Comparison of ENCODE assay signal across 12 cellular contexts in the genomic region with DNA sequence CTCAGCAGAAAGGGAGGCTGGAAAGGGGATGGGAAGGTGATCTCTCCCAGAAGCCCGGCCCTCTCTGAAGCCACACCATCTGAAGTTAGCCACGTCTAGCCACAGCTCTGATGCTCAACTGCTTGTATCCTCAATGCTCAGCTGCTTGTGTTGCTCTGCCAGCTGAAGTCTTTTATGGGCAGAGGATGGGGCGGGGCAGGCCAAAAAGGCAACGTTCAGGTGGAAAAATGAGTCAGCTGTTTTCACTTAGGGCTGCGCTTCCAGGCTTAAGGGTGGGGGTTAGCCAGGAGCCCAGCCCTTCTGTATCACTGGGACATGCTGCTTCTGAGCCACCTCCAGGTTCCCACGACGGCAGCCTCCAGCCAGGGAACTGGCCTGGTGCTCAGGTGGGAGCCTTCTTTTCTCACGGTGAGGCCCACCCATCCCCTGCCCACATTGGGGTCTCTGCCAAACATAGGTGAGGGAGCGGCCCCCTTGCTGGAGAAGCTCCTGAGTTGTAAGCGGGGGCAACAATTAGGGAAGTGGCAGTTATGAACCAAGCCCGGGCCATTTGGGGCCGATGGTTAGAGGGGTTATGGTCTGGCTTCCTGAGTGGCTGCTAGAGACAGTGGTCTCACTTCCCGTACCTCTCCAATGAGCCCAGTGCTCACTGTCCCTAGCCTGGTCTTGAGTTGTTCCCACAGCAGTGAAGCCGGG. TPM values are rescaled to one million over a fixed set of nuclear protein-coding genes. Genes with fewer than 3 reads are reported as not detected.
DNase-seq lines count a peak whose midpoint lies in the region; ATAC-seq, FAIRE-seq and TF ChIP-seq lines count a peak whose summit lies in the region.
"Had no signal": no experiment of that assay in that cellular context is flagged by ENCODE, and none has a peak within 500 bp of the region (broad histone marks: within the 10 kb centered on the region; RNA-seq: fewer than 3 reads in every experiment).

No MANE protein-coding gene starts in this region.

- ATAC-seq in omental fat pad (ENCODE audit: low FRiP score), result peak; percentile 18

- no peaks in the 10 kb centered on the region for H4K20me1 ChIP-seq in H1 (replicated peaks in 1 of 2; ENCODE audit: control insufficient read depth in 1 of 2, insufficient read depth in 2 of 2, low read length in 2 of 2)

- DNase-seq in NCI-H526 (lab: John Stamatoyannopoulos, UW), result peak; percentile 87 to 90
- DNase-seq in H1 (ENCODE audit: low read depth in 1 of 2, low spot score in 2 of 2), result no peak
- DNase-seq in omental fat pad (ENCODE audit: low spot score), result no peak
- no peak for DNase-seq in NCI-H2081 treated with DMSO at 0.1 percent for 48 hours (lab: John Stamatoyannopoulos, UW)
- DNase-seq in putamen (ENCODE audit: low spot score), result no peak
- no peak for DNase-seq in COR-L47 (lab: John Stamatoyannopoulos, UW)
- DNase-seq: NCI-H82; stimulated activated naive CD4-positive, alpha-beta T cell had no signal

- no peak overlapping the region for H3K18ac ChIP-seq in H1 (ENCODE audit: extremely low read depth, low read length)

- H3K23me2 ChIP-seq in H1 (ENCODE audit: low read depth, low read length), result no peaks in the 10 kb centered on the region

- H3K27ac ChIP-seq in HEK293 (ENCODE audit: extremely low read depth, low read depth, low read length), result no peak overlapping the region
- H3K27ac ChIP-seq in H1 (ENCODE audit: low read depth, low read length), result no peak overlapping the region
- H3K27ac ChIP-seq: SJSA1 had no signal

- H4K91ac ChIP-seq in H1 (replicated peaks; ENCODE audit: insufficient read length, low read length), result no peak overlapping the region

- H3K36me3 ChIP-seq in HEK293 (ENCODE audit: control insufficient read depth in 2 of 2, insufficient read depth in 1 of 2, low read length in 2 of 2), result no peaks in the 10 kb centered on the region
- H3K36me3 ChIP-seq in H1 (ENCODE audit: control insufficient read depth in 2 of 4, insufficient read depth in 4 of 4, low read length in 3 of 4), result no peaks in the 10 kb centered on the region
- H3K36me3 ChIP-seq: SJSA1 had no signal

- no peak overlapping the region for H3K56ac ChIP-seq in H1 (replicated peaks; ENCODE audit: insufficient read length, low read depth, low read length)

- no peaks in the 10 kb centered on the region for H3K4me1 ChIP-seq in HEK293 (ENCODE audit: control insufficient read depth, insufficient read depth, low read length)
- H3K4me1 ChIP-seq in H1 (replicated peaks in 1 of 4; ENCODE audit: control insufficient read depth in 3 of 4, insufficient read depth in 4 of 4, low read length in 3 of 4), result peaks cover 4 to 8% (median 5%) of the 10 kb centered on the region in 4 experiments; a peak in 6 of 7 replicates
- H3K4me1 ChIP-seq: SJSA1 had no signal

- no peak overlapping the region for H3K14ac ChIP-seq in H1 (ENCODE audit: insufficient read length)

- H4K8ac ChIP-seq in H1 (ENCODE audit: extremely low read depth, insufficient read depth, low read length), result no peak overlapping the region

- no peak overlapping the region for H2BK12ac ChIP-seq in H1 (ENCODE audit: low read depth, low read length)

- FAIRE-seq in H1 (lab: Jason Lieb, UNC), result no peak
- FAIRE-seq: endometrium had no signal

- no peaks in the 10 kb centered on the region for H3K9me3 ChIP-seq in HEK293 (ENCODE audit: control insufficient read depth, insufficient read depth, low read depth, low read length)
- no peaks in the 10 kb centered on the region for H3K9me3 ChIP-seq in H1 (ENCODE audit: insufficient read depth in 2 of 2, low read depth in 1 of 2, low read length in 1 of 2)
- H3K9me3 ChIP-seq: SJSA1 had no signal

- H2AK5ac ChIP-seq in H1 (ENCODE audit: low read depth, low read length), result peak overlapping the region; percentile 13; the same call in 1 of the 2 replicates

- WGBS in H1 (ENCODE audit: extremely low coverage in 1 of 2, insufficient coverage in 1 of 2, insufficient read length in 1 of 2, insufficient replicate concordance in 2 of 2, low coverage in 1 of 2, low lambda C conversion rate in 2 of 2, missing lambda C conversion rate in 1 of 2), 2 experiments, result 89% methylated on average over 14 of the region's 14 CpGs; no CpG with 5 or more reads in 1 of the 2 experiments

- no peaks in the 10 kb centered on the region for H3K79me2 ChIP-seq in H1 (ENCODE audit: control insufficient read depth in 1 of 2, insufficient read depth in 2 of 2, low read length in 2 of 2)

- CTCF ChIA-PET in HEK293 (lab: Yijun Ruan, JAX), result interaction anchor here (0.5 to 1.8 kb wide), 2 partner anchors 8 to 1096 kb away, joined by 4 to 10 read pairs; no protein-coding TSS in a partner anchor
- CTCF ChIA-PET in H1 (lab: Charles Lee; ENCODE audit: partially characterized antibody), result interaction anchor here (0.6 to 9.4 kb wide), 5 partner anchors 7 to 177 kb away, joined by 3 to 64 read pairs (median 3); a partner anchor contains a TSS

- no peaks in the 10 kb centered on the region for H3K79me1 ChIP-seq in H1 (ENCODE audit: low read depth, low read length)

- H2AFZ ChIP-seq in H1 (ENCODE audit: low read length), result no peak overlapping the region

- H3K27me3 ChIP-seq in H1 (replicated peaks in 1 of 4; ENCODE audit: control insufficient read depth in 3 of 4, extremely low read depth in 1 of 4, insufficient read depth in 3 of 4, low read length in 3 of 4), result no peaks in the 10 kb centered on the region

- TF ChIP-seq EP300 in H1 (IDR thresholded peaks at IDR 0.05; ENCODE audit: borderline replicate concordance in 1 of 2, low read depth in 2 of 2, low read length in 2 of 2), result no peak

- H3K9ac ChIP-seq in H1 (replicated peaks in 1 of 4; ENCODE audit: extremely low read depth in 1 of 4, low read depth in 3 of 4, low read length in 3 of 4), result no peak overlapping the region

- no peak for TF ChIP-seq RAD21 in H1 (IDR thresholded peaks at IDR 0.05 in 1 of 2, conservative IDR thresholded peaks at IDR 0.05 in 1 of 2; ENCODE audit: low read depth in 2 of 2, low read length in 2 of 2)

- H4K5ac ChIP-seq in H1 (ENCODE audit: insufficient read length, low read depth, low read length), result no peak overlapping the region

- TF ChIP-seq POLR2A in H1 (IDR thresholded peaks at IDR 0.05; ENCODE audit: control extremely low read depth in 1 of 2, low read depth in 2 of 2, low read length in 2 of 2), result no peak

- POLR2A ChIA-PET in HEK293 (lab: Yijun Ruan, JAX), result no interaction called here
- POLR2A ChIA-PET in H1 (lab: Charles Lee; ENCODE audit: partially characterized antibody), result interaction anchor here (0.8 kb wide), 1 partner anchor 53 kb away, joined by 3 read pairs; a partner anchor contains a TSS

- H3K4ac ChIP-seq in H1 (replicated peaks; ENCODE audit: insufficient read length, low read depth, low read length), result no peak overlapping the region

- no peak overlapping the region for H2BK120ac ChIP-seq in H1 (replicated peaks; ENCODE audit: low read depth, low read length)

- H3K4me3 ChIP-seq in HEK293 (ENCODE audit: low read depth, low read length) (no peak overlapping the region), H1 (ENCODE audit: extremely low read depth in 1 of 4, insufficient read depth in 2 of 4, low read depth in 3 of 4, low read length in 4 of 4) (no peak overlapping the region)
- H3K4me3 ChIP-seq: SJSA1 had no signal

- no peak overlapping the region for H3K23ac ChIP-seq in H1 (ENCODE audit: insufficient read length)

- no peak for TF ChIP-seq CTCF in HEK293 (tag by site-specific recombination; IDR thresholded peaks at IDR 0.05)
- TF ChIP-seq CTCF in H1 (IDR thresholded peaks at IDR 0.05; ENCODE audit: control extremely low read depth in 1 of 3, insufficient read depth in 1 of 3, low read depth in 1 of 3, low read length in 3 of 3), result no peak
- TF ChIP-seq CTCF in omental fat pad (IDR thresholded peaks at IDR 0.05), result no peak

- H2BK15ac ChIP-seq in H1 (ENCODE audit: low read length), result no peak overlapping the region

- H2BK5ac ChIP-seq in H1 (ENCODE audit: low read depth, low read length), result no peak overlapping the region; the same call in 1 of the 2 replicates

- H3K4me2 ChIP-seq in H1 (ENCODE audit: insufficient read depth in 1 of 2, low read depth in 2 of 2, low read length in 2 of 2), result no peak overlapping the region

- no peak overlapping the region for H2BK20ac ChIP-seq in H1 (ENCODE audit: low read length)

TF ChIP-seq in HEK293, 187 proteins besides CTCF, POLR2A, EP300 and RAD21 (continues in another document):
- TF ChIP-seq ZNF239 (tag by site-specific recombination; IDR thresholded peaks at IDR 0.05), result no peak
- no peak for TF ChIP-seq ZNF311 (tag by site-specific recombination; IDR thresholded peaks at IDR 0.05; ENCODE audit: borderline replicate concordance)
- no peak for TF ChIP-seq ZNF221 (tag by site-specific recombination; IDR thresholded peaks at IDR 0.05; ENCODE audit: borderline replicate concordance)
- TF ChIP-seq KLF1 (tag by site-specific recombination; IDR thresholded peaks at IDR 0.05), result peak; percentile 71

TF ChIP-seq in H1, 55 proteins besides CTCF, POLR2A, EP300 and RAD21 (continues in another document):
- TF ChIP-seq BRCA1 (IDR thresholded peaks at IDR 0.05; ENCODE audit: low read depth, low read length), result no peak
- no peak for TF ChIP-seq NRF1 (IDR thresholded peaks at IDR 0.05; ENCODE audit: low read depth, low read length)
- no peak for TF ChIP-seq EZH2 (IDR thresholded peaks at IDR 0.05; ENCODE audit: low read depth, low read length, severe bottlenecking)
- TF ChIP-seq HDAC2 (IDR thresholded peaks at IDR 0.05; ENCODE audit: borderline replicate concordance in 1 of 2, low read depth in 2 of 2, low read length in 2 of 2), result no peak
- no peak for TF ChIP-seq RXRA (IDR thresholded peaks at IDR 0.05; ENCODE audit: insufficient read depth, low read depth, low read length)

RNA-seq across cellular contexts. Expression of a gene that starts 44.8 kb away (rescaled TPM):
- total RNA-seq in H1 (2021; fragmentation: NEBNext Ultra II Directional; extraction: Animal tissue kit (Norgen Biotek cat#: 25700)), result not detected in 2 replicates
- not detected in 2 replicates for polyA plus RNA-seq in H1 (2011; rRNA removed)
- not detected for polyA plus RNA-seq in H1 (2011; cell fraction: cytosol; rRNA removed)
- polyA plus RNA-seq in H1 (2011; cell fraction: nucleus; rRNA removed), result not detected
- not detected in 4 replicates for polyA plus RNA-seq in H1 (2012, experiment 1 of 2)
- polyA plus RNA-seq in H1 (2012, experiment 2 of 2), result not detected
- polyA plus RNA-seq in H1 (2013, experiment 1 of 2), result not detected
- polyA plus RNA-seq in H1 (2013, experiment 2 of 2), result not detected
- not detected in 2 replicates for polyA minus RNA-seq in H1 (2011; rRNA and poly(A)+ RNA removed)
- not detected for polyA minus RNA-seq in H1 (2011; cell fraction: cytosol; rRNA and poly(A)+ RNA removed)
- polyA minus RNA-seq in H1 (2011; cell fraction: nucleus; rRNA and poly(A)+ RNA removed), result 0.30 TPM
- not detected for total RNA-seq in omental fat pad
- total RNA-seq: glomerular endothelial cell, SJSA1 had no signal

RNA-seq across cellular contexts. Expression of a gene that starts 53.3 kb away (rescaled TPM):
- total RNA-seq in H1 (2021; fragmentation: NEBNext Ultra II Directional; extraction: Animal tissue kit (Norgen Biotek cat#: 25700)), result 56.5 and 64.6 TPM in 2 replicates
- polyA plus RNA-seq in H1 (2011; rRNA removed), result 16.5 and 32.5 TPM in 2 replicates
- 12.2 TPM for polyA plus RNA-seq in H1 (2011; cell fraction: cytosol; rRNA removed)
- 46.4 TPM for polyA plus RNA-seq in H1 (2011; cell fraction: nucleus; rRNA removed)
- polyA plus RNA-seq in H1 (2012, experiment 1 of 2), result 19.6 to 25.6 TPM (median 22.5 TPM) in 4 replicates
- polyA plus RNA-seq in H1 (2012, experiment 2 of 2), result 3.7 TPM
- polyA plus RNA-seq in H1 (2013, experiment 1 of 2), result 38.4 TPM
- 36.8 TPM for polyA plus RNA-seq in H1 (2013, experiment 2 of 2)
- 16.2 and 17.2 TPM in 2 replicates for polyA minus RNA-seq in H1 (2011; rRNA and poly(A)+ RNA removed)
- 19.3 TPM for polyA minus RNA-seq in H1 (2011; cell fraction: cytosol; rRNA and poly(A)+ RNA removed)
- polyA minus RNA-seq in H1 (2011; cell fraction: nucleus; rRNA and poly(A)+ RNA removed), result 62.6 TPM
- 10 to 100 TPM; 19.5 to 53.4 (median 32.0) TPM for total RNA-seq in omental fat pad

Comparison
In these comparisons a context has a peak if more than half of its experiments do, and no peak if none do; other contexts are left out.
1. DNase-seq: peak in NCI-H526 (2 of 2); none in H1 (0 of 2), omental fat pad (single experiment), NCI-H2081 treated with DMSO at 0.1 percent for 48 hours (single experiment), putamen (single experiment) and COR-L47 (single experiment).